Comparison of ENCODE assay signal across 8 cellular contexts in genomic region chr5:176035816-176036308, GRCh38.
DNase-seq lines count a peak whose midpoint lies in the region; ATAC-seq, FAIRE-seq and TF ChIP-seq lines count a peak whose summit lies in the region.
"Not testable (repeated sequence)": the region's sequence is repeated elsewhere in the genome, so short reads cannot be mapped to it uniquely, and the experiment has no call there.

No MANE protein-coding gene starts in this region.

- TF ChIP-seq POLR2A in K562 (conservative IDR thresholded peaks at IDR 0.05); upper lobe of left lung (IDR thresholded peaks at IDR 0.05): not testable (repeated sequence)

- H3K4me3 ChIP-seq in K562, upper lobe of left lung: not testable (repeated sequence)

- H3K9me3 ChIP-seq in K562 (replicated peaks; ENCODE audit: control insufficient read depth, insufficient read depth, low read depth, low read length); upper lobe of left lung: not testable (repeated sequence)

- H3K27ac ChIP-seq in K562 (ENCODE audit: extremely low read depth, low read depth, low read length); upper lobe of left lung: not testable (repeated sequence)

- not testable (repeated sequence) for H2AFZ ChIP-seq in K562 (ENCODE audit: low read depth, low read length)

- TF ChIP-seq CTCF in GM13976 (IDR thresholded peaks at IDR 0.05; ENCODE audit: borderline replicate concordance, control extremely low read depth, extremely low read depth, insufficient read depth, missing control alignments); K562 (IDR thresholded peaks at IDR 0.05 in 2 of 3, conservative IDR thresholded peaks at IDR 0.05 in 1 of 3; ENCODE audit: insufficient read depth in 2 of 3, low read depth in 1 of 3, low read length in 3 of 3); upper lobe of left lung (IDR thresholded peaks at IDR 0.05): not testable (repeated sequence)

- peak overlapping the region; percentile 51 for H3K4me3 Mint-ChIP-seq in T-helper 2 cell treated with Interferon-gamma antibody and Interleukin-4, amounts not matched to agents 5 μg/mL and 100 μg/mL, for 36 hours
- peak overlapping the region; percentile 10 for H3K4me3 Mint-ChIP-seq in activated T-cell treated with anti-CD3 and anti-CD28 coated beads, Interleukin-2, amount 50 U/mL, for 4 hours

- not testable (repeated sequence) for H3K36me3 ChIP-seq in K562 (ENCODE audit: control insufficient read depth, insufficient read depth, low read length); upper lobe of left lung

- peak overlapping the region; percentile 63 for H3K27ac Mint-ChIP-seq in T-helper 2 cell treated with Interferon-gamma antibody and Interleukin-4, amounts not matched to agents 5 μg/mL and 100 μg/mL, for 36 hours

- DNase-seq in 8988T (peak; percentile 6), GM13976 (ENCODE audit: low spot score) (peak; percentile 7), K562 (ENCODE audit: extremely low read depth in 1 of 4, low spot score in 3 of 4) (peak in 1 of 4 experiments; percentile 2), cardiac septum (ENCODE audit: low spot score) (peak; percentile 67), mesenteric fat pad (ENCODE audit: low spot score) (peak; percentile 88), upper lobe of left lung (peak in 1 of 2 donors; percentile 79)
- not testable (repeated sequence) for DNase-seq in T-helper 2 cell treated with Interferon-gamma antibody and Interleukin-4, amounts not matched to agents 5 μg/mL and 100 μg/mL, for 36 hours (ENCODE audit: low spot score); activated T-cell treated with anti-CD3 and anti-CD28 coated beads, Interleukin-2, amount 50 U/mL, for 4 hours

- H3K9me1 ChIP-seq in K562 (ENCODE audit: control insufficient read depth, insufficient read depth, low read length) = not testable (repeated sequence)

- peaks cover 13% of the 10 kb centered on the region for H3K27me3 Mint-ChIP-seq in T-helper 2 cell treated with Interferon-gamma antibody and Interleukin-4, amounts not matched to agents 5 μg/mL and 100 μg/mL, for 36 hours (ENCODE audit: low read depth)
- H3K27me3 Mint-ChIP-seq in activated T-cell treated with anti-CD3 and anti-CD28 coated beads, Interleukin-2, amount 50 U/mL, for 4 hours (ENCODE audit: low read depth) = not testable (repeated sequence)

- not testable (repeated sequence) for H3K9ac ChIP-seq in K562 (ENCODE audit: insufficient read depth in 1 of 2, low read depth in 2 of 2, low read length in 2 of 2)

- not testable (repeated sequence) for H3K36me3 Mint-ChIP-seq in T-helper 2 cell treated with Interferon-gamma antibody and Interleukin-4, amounts not matched to agents 5 μg/mL and 100 μg/mL, for 36 hours (ENCODE audit: low read depth); activated T-cell treated with anti-CD3 and anti-CD28 coated beads, Interleukin-2, amount 50 U/mL, for 4 hours (ENCODE audit: insufficient read depth)

- peaks cover 11% of the 10 kb centered on the region for H3K4me1 Mint-ChIP-seq in T-helper 2 cell treated with Interferon-gamma antibody and Interleukin-4, amounts not matched to agents 5 μg/mL and 100 μg/mL, for 36 hours (ENCODE audit: low read depth)
- H3K4me1 Mint-ChIP-seq in activated T-cell treated with anti-CD3 and anti-CD28 coated beads, Interleukin-2, amount 50 U/mL, for 4 hours (ENCODE audit: low read depth) = peaks cover 38% of the 10 kb centered on the region

- CTCF ChIA-PET in K562 (lab: Yijun Ruan, JAX; ENCODE audit: low intra/inter-chr PET ratio) = not testable (repeated sequence)

- intact Hi-C loops in K562 (cut with micrococcal nuclease); cardiac septum (cut with DNase I): not testable (repeated sequence)

- in situ Hi-C loops in GM13976 (cut with MboI; ENCODE audit: low sequenced_read_pairs, unreplicated experiment); K562 (cut with MboI): not testable (repeated sequence)

- not testable (repeated sequence) for H3K27me3 ChIP-seq in K562 (ENCODE audit: control insufficient read depth in 2 of 2, insufficient read depth in 2 of 2, low read length in 2 of 2); upper lobe of left lung

- H3K79me2 ChIP-seq in K562 (ENCODE audit: control insufficient read depth, insufficient read depth, low read length) = not testable (repeated sequence)

- ATAC-seq in activated T-cell treated with anti-CD3 and anti-CD28 coated beads, Interleukin-2, amount 50 U/mL, for 4 hours = not testable (repeated sequence)
- ATAC-seq in K562 (peak; percentile 56), upper lobe of left lung (ENCODE audit: low FRiP score in 2 of 2) (peak; percentile 21 to 62)

- not testable (repeated sequence) for BruUV-seq in K562 (replicated peaks; lab: Mats Ljungman, UMichigan)

- not testable (repeated sequence) for H3K9me3 Mint-ChIP-seq in T-helper 2 cell treated with Interferon-gamma antibody and Interleukin-4, amounts not matched to agents 5 μg/mL and 100 μg/mL, for 36 hours; activated T-cell treated with anti-CD3 and anti-CD28 coated beads, Interleukin-2, amount 50 U/mL, for 4 hours

- not testable (repeated sequence) for H3K4me1 ChIP-seq in K562 (replicated peaks in 1 of 2; ENCODE audit: control insufficient read depth in 2 of 2, insufficient read depth in 2 of 2, low read length in 2 of 2); upper lobe of left lung

- POLR2A ChIA-PET in K562 (lab: Yijun Ruan, JAX) = not testable (repeated sequence)

- TF ChIP-seq EP300 in K562 (IDR thresholded peaks at IDR 0.05; ENCODE audit: low read length); upper lobe of left lung (IDR thresholded peaks at IDR 0.05): not testable (repeated sequence)

- H4K20me1 ChIP-seq in K562 (replicated peaks; ENCODE audit: control insufficient read depth, insufficient read depth, low read length) = not testable (repeated sequence)

- TF ChIP-seq RAD21 in K562 (CRISPR knock-in tag; conservative IDR thresholded peaks at IDR 0.05 in 1 of 2, IDR thresholded peaks at IDR 0.05 in 1 of 2) = not testable (repeated sequence)

- not testable (repeated sequence) for H3K4me2 ChIP-seq in K562 (ENCODE audit: insufficient read depth, low read length)

- not testable (repeated sequence) for FAIRE-seq in K562 (lab: Jason Lieb, UNC)

- 13% methylated on average over 8 of the region's 16 CpGs for WGBS in K562 (ENCODE audit: insufficient coverage, low coverage, missing lambda C conversion rate)
- 92% methylated on average over 7 of the region's 16 CpGs; no CpG with 5 or more reads in 1 of the 2 donors for WGBS in upper lobe of left lung, 2 donors

TF ChIP-seq in K562, 482 proteins besides CTCF, POLR2A, EP300 and RAD21:
- TF ChIP-seq, protein P1, sequence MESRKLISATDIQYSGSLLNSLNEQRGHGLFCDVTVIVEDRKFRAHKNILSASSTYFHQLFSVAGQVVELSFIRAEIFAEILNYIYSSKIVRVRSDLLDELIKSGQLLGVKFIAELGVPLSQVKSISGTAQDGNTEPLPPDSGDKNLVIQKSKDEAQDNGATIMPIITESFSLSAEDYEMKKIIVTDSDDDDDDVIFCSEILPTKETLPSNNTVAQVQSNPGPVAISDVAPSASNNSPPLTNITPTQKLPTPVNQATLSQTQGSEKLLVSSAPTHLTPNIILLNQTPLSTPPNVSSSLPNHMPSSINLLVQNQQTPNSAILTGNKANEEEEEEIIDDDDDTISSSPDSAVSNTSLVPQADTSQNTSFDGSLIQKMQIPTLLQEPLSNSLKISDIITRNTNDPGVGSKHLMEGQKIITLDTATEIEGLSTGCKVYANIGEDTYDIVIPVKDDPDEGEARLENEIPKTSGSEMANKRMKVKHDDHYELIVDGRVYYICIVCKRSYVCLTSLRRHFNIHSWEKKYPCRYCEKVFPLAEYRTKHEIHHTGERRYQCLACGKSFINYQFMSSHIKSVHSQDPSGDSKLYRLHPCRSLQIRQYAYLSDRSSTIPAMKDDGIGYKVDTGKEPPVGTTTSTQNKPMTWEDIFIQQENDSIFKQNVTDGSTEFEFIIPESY (CRISPR knock-in tag; IDR thresholded peaks at IDR 0.05) = 0 out of 2 replicates have a peak, but pooled peaks have one; percentile 37
TF ChIP-seq in K562: peak in this region for 1; not testable (repeated sequence) for 481.
